Comparison of ENCODE assay signal across 10 cellular contexts in genomic region chr19:43699506-43700367, GRCh38. TPM values are rescaled to one million over a fixed set of nuclear protein-coding genes. Genes with fewer than 3 reads are reported as not detected.
DNase-seq lines count a peak whose midpoint lies in the region; ATAC-seq and TF ChIP-seq lines count a peak whose summit lies in the region.
"Had no signal": no experiment of that assay in that cellular context is flagged by ENCODE, and none has a peak within 500 bp of the region (broad histone marks: within the 10 kb centered on the region; RNA-seq: fewer than 3 reads in every experiment).

No MANE protein-coding gene starts in this region.

- peak overlapping the region in 11 of 12 donors; percentile 1 to 54 (median 40) for H3K4me3 ChIP-seq in heart left ventricle

- no peak for TF ChIP-seq POLR2A in heart left ventricle (IDR thresholded peaks at IDR 0.05)

- TF ChIP-seq CTCF in heart left ventricle (IDR thresholded peaks at IDR 0.05) = peak in 4 of 12 donors; percentile 13 to 35 (median 23)
- no peak for TF ChIP-seq CTCF in progenitor cell of endocrine pancreas (IDR thresholded peaks at IDR 0.05; ENCODE audit: unreplicated experiment)

- WGBS in heart left ventricle, 4 donors = 13 to 36% (median 20%) methylated on average over 16 to 46 of the region's 46 CpGs

- H3K4me1 ChIP-seq in heart left ventricle = peaks cover 0 to 31% (median 10%) of the 10 kb centered on the region in 12 donors

- peaks cover 4% of the 10 kb centered on the region for H3K36me3 Mint-ChIP-seq in activated CD4-positive, alpha-beta memory T cell treated with anti-CD3 and anti-CD28 coated beads for 36 hours
- no peaks in the 10 kb centered on the region for H3K36me3 Mint-ChIP-seq in progenitor cell of endocrine pancreas (ENCODE audit: insufficient read depth)

- H3K4me1 Mint-ChIP-seq in activated CD4-positive, alpha-beta memory T cell treated with anti-CD3 and anti-CD28 coated beads for 36 hours (ENCODE audit: low read depth) = peaks cover 23% of the 10 kb centered on the region
- peaks cover 3% of the 10 kb centered on the region for H3K4me1 Mint-ChIP-seq in progenitor cell of endocrine pancreas (ENCODE audit: low read depth)

- DNase-seq in DMS 273 (lab: John Stamatoyannopoulos, UW; ENCODE audit: unreplicated experiment) (peak; percentile 56), DMS 273 treated with DMSO at 0.1 percent for 48 hours (lab: John Stamatoyannopoulos, UW) (no peak), heart left ventricle (peak; percentile 26 to 61 (median 45)), progenitor cell of endocrine pancreas (ENCODE audit: low spot score, unreplicated experiment) (peak; percentile 30), GM19238 (ENCODE audit: insufficient read length, low spot score) (no peak), GF-D8 (lab: John Stamatoyannopoulos, UW) (no peak)
- peak; percentile 14 for DNase-seq in activated CD4-positive, alpha-beta memory T cell treated with anti-CD3 and anti-CD28 coated beads for 36 hours
- DNase-seq in stimulated activated CD4-positive, alpha-beta T cell treated with anti-CD3 and anti-CD28 coated beads, Interleukin-12 subunit alpha, Interleukin-12 subunit beta, amount 100 ng/mL, for 4 hours = no peak

- CTCF ChIA-PET in activated CD4-positive, alpha-beta memory T cell treated with anti-CD3 and anti-CD28 coated beads for 36 hours (lab: Charles Lee) = no interaction called here

- peak overlapping the region; percentile 98 for H3K27ac Mint-ChIP-seq in activated CD4-positive, alpha-beta memory T cell treated with anti-CD3 and anti-CD28 coated beads for 36 hours
- H3K27ac Mint-ChIP-seq in progenitor cell of endocrine pancreas = no peak overlapping the region

- H3K36me3 ChIP-seq in heart left ventricle = no peaks in the 10 kb centered on the region

- H3K27me3 ChIP-seq in heart left ventricle = peaks cover 0 to 18% (median 0%) of the 10 kb centered on the region in 9 donors

- H3K27ac ChIP-seq in heart left ventricle = peak overlapping the region; percentile 51 to 94 (median 80)
- H3K27ac ChIP-seq: 22Rv1 had no signal

- peak; percentile 15 to 42 (median 32) for ATAC-seq in heart left ventricle

- peak overlapping the region; percentile 38 for H3K4me3 Mint-ChIP-seq in activated CD4-positive, alpha-beta memory T cell treated with anti-CD3 and anti-CD28 coated beads for 36 hours
- H3K4me3 Mint-ChIP-seq in progenitor cell of endocrine pancreas (ENCODE audit: low read depth) = no peak overlapping the region

- peaks cover 0 to 10% (median 0%) of the 10 kb centered on the region in 12 donors for H3K9me3 ChIP-seq in heart left ventricle

- intact Hi-C loops in activated CD4-positive, alpha-beta memory T cell treated with anti-CD3 and anti-CD28 coated beads for 36 hours (cut with micrococcal nuclease) = no loop called here
- intact Hi-C loops in heart left ventricle (cut with DNase I) = loop anchor here in 2 of 10 donors (2.0 kb wide), 1 partner anchor 31 kb away; no protein-coding TSS in a partner anchor

- H3K27me3 Mint-ChIP-seq in activated CD4-positive, alpha-beta memory T cell treated with anti-CD3 and anti-CD28 coated beads for 36 hours = peaks cover 2% of the 10 kb centered on the region
- peaks cover 53% of the 10 kb centered on the region for H3K27me3 Mint-ChIP-seq in progenitor cell of endocrine pancreas

- peaks cover 9% of the 10 kb centered on the region for H3K9me3 Mint-ChIP-seq in activated CD4-positive, alpha-beta memory T cell treated with anti-CD3 and anti-CD28 coated beads for 36 hours
- H3K9me3 Mint-ChIP-seq in progenitor cell of endocrine pancreas (ENCODE audit: low read depth) = no peaks in the 10 kb centered on the region

- POLR2A ChIA-PET in activated CD4-positive, alpha-beta memory T cell treated with anti-CD3 and anti-CD28 coated beads for 36 hours (lab: Charles Lee) = no interaction called here

RNA-seq across cellular contexts. Expression of gene IRGC, which starts 16.1 kb away (rescaled TPM):
- total RNA-seq in activated CD4-positive, alpha-beta memory T cell treated with anti-CD3 and anti-CD28 coated beads for 36 hours = not detected
- total RNA-seq in heart left ventricle = not detected
- polyA plus RNA-seq in heart left ventricle = not detected
- total RNA-seq in progenitor cell of endocrine pancreas = not detected in 2 replicates
- total RNA-seq: T-helper 1 cell treated with Interleukin-12 subunit alpha and Interleukin-12 subunit beta and Interleukin-4 antibody, amounts not matched to agents 30 ng/mL and 1 ng/mL, for 36 hours had no signal

RNA-seq across cellular contexts. Expression of gene PLAUR, which starts 29.8 kb away (rescaled TPM):
- total RNA-seq in activated CD4-positive, alpha-beta memory T cell treated with anti-CD3 and anti-CD28 coated beads for 36 hours = 10 to 100 TPM; 14.4 to 15.1 TPM
- 10 to 100 TPM in 2 of 9 donors, 1 to 10 TPM in 7; 2.3 to 44.1 (median 4.7) TPM for total RNA-seq in heart left ventricle
- 10 to 100 TPM in 1 of 2 donors, 1 to 10 TPM in 1; 4.0 to 17.8 TPM for polyA plus RNA-seq in heart left ventricle
- total RNA-seq in progenitor cell of endocrine pancreas = 10.5 and 12.5 TPM in 2 replicates

RNA-seq across cellular contexts. Expression of gene SMG9, which starts 55.0 kb away (rescaled TPM):
- total RNA-seq in activated CD4-positive, alpha-beta memory T cell treated with anti-CD3 and anti-CD28 coated beads for 36 hours = 10 to 100 TPM; 58.2 to 58.3 TPM
- total RNA-seq in heart left ventricle (10 to 100 TPM in 6 of 9 donors, 1 to 10 TPM in 3; 5.8 to 27.7 (median 14.6) TPM), progenitor cell of endocrine pancreas (74.9 and 78.9 TPM in 2 replicates)
- 10 to 100 TPM; 15.6 to 19.9 TPM for polyA plus RNA-seq in heart left ventricle

Comparison
In these comparisons a context has a peak if more than half of its experiments do, and no peak if none do; other contexts are left out.
1. DNase-seq: peak in DMS 273 (single experiment), activated CD4-positive, alpha-beta memory T cell treated with anti-CD3 and anti-CD28 coated beads for 36 hours (single experiment), heart left ventricle (5 of 5) and progenitor cell of endocrine pancreas (single experiment); none in DMS 273 treated with DMSO at 0.1 percent for 48 hours (single experiment), GM19238 (single experiment), GF-D8 (single experiment) and stimulated activated CD4-positive, alpha-beta T cell treated with anti-CD3 and anti-CD28 coated beads, Interleukin-12 subunit alpha, Interleukin-12 subunit beta, amount 100 ng/mL, for 4 hours (single experiment).